In the genomic region with DNA sequence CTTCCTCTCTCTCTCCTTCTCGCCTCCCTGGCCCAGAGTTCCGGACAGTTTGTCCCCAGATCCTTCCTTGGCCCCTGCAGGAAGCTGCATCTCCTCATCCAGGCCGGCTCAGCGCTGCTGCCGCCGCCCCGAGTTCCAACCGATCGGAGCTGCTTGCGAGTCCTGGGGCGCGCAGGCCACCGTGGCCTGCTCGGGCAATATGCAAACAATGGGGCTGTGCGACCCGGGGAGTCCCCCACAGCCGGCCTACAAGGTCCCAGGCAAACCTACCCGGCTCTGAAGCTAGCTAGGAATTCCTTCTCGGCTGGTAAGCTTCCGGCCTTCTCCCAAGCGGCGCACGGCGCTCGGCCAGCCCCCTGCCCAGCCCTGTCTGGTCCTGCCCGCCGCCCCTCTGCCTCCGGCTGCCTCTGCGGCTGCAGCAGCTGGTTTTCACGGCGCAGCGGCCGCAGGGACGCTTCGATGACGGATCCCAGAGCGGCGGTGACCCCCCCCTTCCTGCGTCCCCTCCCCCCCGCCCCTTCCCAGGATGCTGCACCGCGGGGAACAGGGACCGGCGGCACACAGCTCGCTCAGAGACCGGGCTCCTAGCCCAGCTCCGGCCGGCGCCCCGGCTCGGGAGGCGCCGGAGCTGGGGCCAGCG, we compare ENCODE assay signal across 8 cellular contexts. TPM values are rescaled to one million over a fixed set of nuclear protein-coding genes. Genes with fewer than 3 reads are reported as not detected.
DNase-seq lines count a peak whose midpoint lies in the region; FAIRE-seq and TF ChIP-seq lines count a peak whose summit lies in the region.

No MANE protein-coding gene starts in this region.

- peak overlapping the region; percentile 98 for H3K27ac ChIP-seq in RWPE1
- H3K27ac ChIP-seq in cingulate gyrus (ENCODE audit: low read depth, low read length), result peak overlapping the region; percentile 92
- H3K27ac ChIP-seq in liver (ENCODE audit: low read depth in 1 of 2, low read length in 2 of 2), result peak overlapping the region; percentile 76 to 84
- H3K27ac ChIP-seq in testis, result peak overlapping the region; percentile 86 to 88

- H3K4me3 ChIP-seq in H7 (ENCODE audit: insufficient read depth, low read depth, low read length) (peak overlapping the region; percentile 53), liver (ENCODE audit: low read depth in 1 of 3, low read length in 3 of 3) (peak overlapping the region; percentile 35 to 78 (median 69)), testis (peak overlapping the region; percentile 66 to 82)

- CTCF ChIA-PET in RWPE1 (lab: Yijun Ruan, JAX), result interaction anchor here (0.7 to 1.5 kb wide), 2 partner anchors 31 to 43 kb away, joined by 3 to 7 read pairs; no protein-coding TSS in a partner anchor

- no peak for TF ChIP-seq RAD21 in liver (IDR thresholded peaks at IDR 0.05)

- H3K9ac ChIP-seq in liver (ENCODE audit: low read depth in 1 of 2, low read length in 2 of 2), result peak overlapping the region; percentile 52 to 88

- H3K9me3 ChIP-seq in liver (ENCODE audit: control insufficient read depth in 4 of 4, low read length in 3 of 4) (no peaks in the 10 kb centered on the region), testis (no peaks in the 10 kb centered on the region)

- FAIRE-seq in D721Med (lab: Jason Lieb, UNC), result no peak

- intact Hi-C loops in testis (cut with DNase I; ENCODE audit: low total_unique reads), result loop anchor here (5.0 to 10.0 kb wide), 2 partner anchors 39 to 59 kb away; a partner anchor contains a TSS

- DNase-seq in D721Med (ENCODE audit: insufficient read length, low spot score), result peak; percentile 41
- peak; percentile 89 for DNase-seq in H7
- DNase-seq in RWPE1 (ENCODE audit: low spot score), result no peak
- no peak for DNase-seq in testis
- DNase-seq in NCI-H128 (lab: John Stamatoyannopoulos, UW; ENCODE audit: unreplicated experiment), result no peak
- no peak for DNase-seq in mucosa of gallbladder (ENCODE audit: low spot score)

- peaks cover 9% of the 10 kb centered on the region for H3K36me3 ChIP-seq in H7 (replicated peaks; ENCODE audit: control insufficient read depth, insufficient read depth, low read length)
- peaks cover 3 to 17% (median 8%) of the 10 kb centered on the region in 4 donors for H3K36me3 ChIP-seq in liver (ENCODE audit: control insufficient read depth in 4 of 4, insufficient read depth in 3 of 4, low read depth in 1 of 4, low read length in 3 of 4)
- no peaks in the 10 kb centered on the region for H3K36me3 ChIP-seq in testis (ENCODE audit: low read depth, missing control alignments)

- 7% methylated on average over 54 of the region's 54 CpGs for WGBS in liver
- 0% methylated on average over 18 of the region's 54 CpGs; no CpG with 5 or more reads in 1 of the 2 donors for WGBS in testis, 2 donors

- H3K4me1 ChIP-seq in liver (ENCODE audit: control insufficient read depth in 4 of 4, insufficient read depth in 4 of 4, low read length in 3 of 4) (peaks cover 6 to 16% (median 11%) of the 10 kb centered on the region in 4 donors), testis (peaks cover 9% of the 10 kb centered on the region)

- H3K27me3 ChIP-seq in H7 (ENCODE audit: control insufficient read depth, insufficient read depth, low read length), result no peaks in the 10 kb centered on the region; the same call in 1 of the 2 replicates
- no peaks in the 10 kb centered on the region for H3K27me3 ChIP-seq in liver (ENCODE audit: control insufficient read depth in 4 of 4, insufficient read depth in 4 of 4, low read length in 3 of 4)
- no peaks in the 10 kb centered on the region for H3K27me3 ChIP-seq in testis

- no peak for TF ChIP-seq POLR2A in testis (IDR thresholded peaks at IDR 0.05)

- POLR2A ChIA-PET in RWPE1 (lab: Yijun Ruan, JAX; ENCODE audit: low non-redundant PET), result interaction anchor here (1.0 to 1.1 kb wide), 2 partner anchors 12 to 50 kb away, joined by 3 read pairs; no protein-coding TSS in a partner anchor

- TF ChIP-seq CTCF in D721Med (IDR thresholded peaks at IDR 0.05; ENCODE audit: insufficient read depth, missing control alignments) (no peak), RWPE1 (conservative IDR thresholded peaks at IDR 0.05; ENCODE audit: low read depth) (no peak), liver (IDR thresholded peaks at IDR 0.05; ENCODE audit: low read depth, low read length, missing input control) (no peak), testis (IDR thresholded peaks at IDR 0.05) (no peak)

TF ChIP-seq in liver, 16 proteins besides CTCF, POLR2A, EP300 and RAD21:
- no peak for TF ChIP-seq RXRA (IDR thresholded peaks at IDR 0.05)
- TF ChIP-seq, protein P1, sequence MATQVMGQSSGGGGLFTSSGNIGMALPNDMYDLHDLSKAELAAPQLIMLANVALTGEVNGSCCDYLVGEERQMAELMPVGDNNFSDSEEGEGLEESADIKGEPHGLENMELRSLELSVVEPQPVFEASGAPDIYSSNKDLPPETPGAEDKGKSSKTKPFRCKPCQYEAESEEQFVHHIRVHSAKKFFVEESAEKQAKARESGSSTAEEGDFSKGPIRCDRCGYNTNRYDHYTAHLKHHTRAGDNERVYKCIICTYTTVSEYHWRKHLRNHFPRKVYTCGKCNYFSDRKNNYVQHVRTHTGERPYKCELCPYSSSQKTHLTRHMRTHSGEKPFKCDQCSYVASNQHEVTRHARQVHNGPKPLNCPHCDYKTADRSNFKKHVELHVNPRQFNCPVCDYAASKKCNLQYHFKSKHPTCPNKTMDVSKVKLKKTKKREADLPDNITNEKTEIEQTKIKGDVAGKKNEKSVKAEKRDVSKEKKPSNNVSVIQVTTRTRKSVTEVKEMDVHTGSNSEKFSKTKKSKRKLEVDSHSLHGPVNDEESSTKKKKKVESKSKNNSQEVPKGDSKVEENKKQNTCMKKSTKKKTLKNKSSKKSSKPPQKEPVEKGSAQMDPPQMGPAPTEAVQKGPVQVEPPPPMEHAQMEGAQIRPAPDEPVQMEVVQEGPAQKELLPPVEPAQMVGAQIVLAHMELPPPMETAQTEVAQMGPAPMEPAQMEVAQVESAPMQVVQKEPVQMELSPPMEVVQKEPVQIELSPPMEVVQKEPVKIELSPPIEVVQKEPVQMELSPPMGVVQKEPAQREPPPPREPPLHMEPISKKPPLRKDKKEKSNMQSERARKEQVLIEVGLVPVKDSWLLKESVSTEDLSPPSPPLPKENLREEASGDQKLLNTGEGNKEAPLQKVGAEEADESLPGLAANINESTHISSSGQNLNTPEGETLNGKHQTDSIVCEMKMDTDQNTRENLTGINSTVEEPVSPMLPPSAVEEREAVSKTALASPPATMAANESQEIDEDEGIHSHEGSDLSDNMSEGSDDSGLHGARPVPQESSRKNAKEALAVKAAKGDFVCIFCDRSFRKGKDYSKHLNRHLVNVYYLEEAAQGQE (IDR thresholded peaks at IDR 0.05), result no peak
- TF ChIP-seq, protein P2, sequence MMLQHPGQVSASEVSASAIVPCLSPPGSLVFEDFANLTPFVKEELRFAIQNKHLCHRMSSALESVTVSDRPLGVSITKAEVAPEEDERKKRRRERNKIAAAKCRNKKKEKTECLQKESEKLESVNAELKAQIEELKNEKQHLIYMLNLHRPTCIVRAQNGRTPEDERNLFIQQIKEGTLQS (IDR thresholded peaks at IDR 0.05), result no peak
- no peak for TF ChIP-seq HNF4G (IDR thresholded peaks at IDR 0.05)
- no peak for TF ChIP-seq FOXA2 (IDR thresholded peaks at IDR 0.05)
- no peak for TF ChIP-seq NR2F2 (IDR thresholded peaks at IDR 0.05)

RNA-seq across cellular contexts. Expression of a gene that starts 59.4 kb away (rescaled TPM):
- 46.2 and 55.0 TPM in 2 replicates for total RNA-seq in H7 (2014; rRNA removed; shearing (Covaris generic))
- 10 to 100 TPM; 10.5 to 66.2 TPM for total RNA-seq in liver
- 100 to 1,000 TPM in 1 of 2 donors, 10 to 100 TPM in 1; 30.1 to 128 TPM for polyA plus RNA-seq in liver
- 100 to 1,000 TPM in 1 of 2 donors, 10 to 100 TPM in 1; 98.4 to 123 TPM for total RNA-seq in testis
- 65.5 TPM for polyA plus RNA-seq in testis (ENCODE audit: insufficient read depth, low read depth, low replicate concordance)
- 218 TPM for total RNA-seq in mucosa of gallbladder

Comparison
In these comparisons a context has a peak if more than half of its experiments do, and no peak if none do; other contexts are left out.
1. DNase-seq: peak in D721Med (single experiment) and H7 (single experiment); none in RWPE1 (single experiment), testis (single experiment), NCI-H128 (single experiment) and mucosa of gallbladder (single experiment).
2. Peak in every context shown above with its lines, with median percentiles within 50 percentile points of each other: H3K4me3 ChIP-seq and H3K27ac ChIP-seq.